ENCODE assay signal across 8 cellular contexts in genomic region chr3:126389112-126389791, GRCh38. TPM values are rescaled to one million over a fixed set of nuclear protein-coding genes. Genes with fewer than 3 reads are reported as not detected.
DNase-seq lines count a peak whose midpoint lies in the region; ATAC-seq lines count a peak whose summit lies in the region.

No MANE protein-coding gene starts in this region.

- CTCF ChIA-PET in activated CD4-positive, alpha-beta memory T cell treated with anti-CD3 and anti-CD28 coated beads, Interleukin-2, amount 10 ng/mL, durations not matched to agents 7 days and 5 days (lab: Charles Lee), result interaction anchor here (0.7 kb wide), 1 partner anchor 256 kb away, joined by 3 read pairs; no protein-coding TSS in a partner anchor

- H3K9me3 ChIP-seq in ES-I3 (ENCODE audit: control insufficient read depth, insufficient read depth, low read length) (no peaks in the 10 kb centered on the region), esophagus (ENCODE audit: control insufficient read depth in 2 of 2, insufficient read depth in 1 of 2, low read depth in 1 of 2, low read length in 1 of 2) (no peaks in the 10 kb centered on the region)

- DNase-seq in NCI-H2196 treated with DMSO at 0.1 percent for 48 hours (lab: John Stamatoyannopoulos, UW; ENCODE audit: unreplicated experiment) (peak; percentile 87), midbrain (lab: John Stamatoyannopoulos, UW) (peak; percentile 92)
- DNase-seq in activated CD4-positive, alpha-beta memory T cell treated with anti-CD3 and anti-CD28 coated beads, Interleukin-2, amount 10 ng/mL, durations not matched to agents 7 days and 5 days, result peak; percentile 35
- DNase-seq in stimulated activated CD8-positive, alpha-beta memory T cell treated with anti-CD3 and anti-CD28 coated beads, Interleukin-7, amount 100 ng/mL, for 48 hours (ENCODE audit: extremely low read depth in 1 of 2, low read depth in 1 of 2), result peak; percentile 13 to 22

- H3K4me1 ChIP-seq in ES-I3 (ENCODE audit: insufficient read depth, low read length) (no peaks in the 10 kb centered on the region; the same call in 1 of the 2 replicates), esophagus (ENCODE audit: control insufficient read depth in 2 of 2, insufficient read depth in 2 of 2, low read length in 1 of 2) (no peaks in the 10 kb centered on the region)

- H3K4me3 ChIP-seq in esophagus (ENCODE audit: low read depth in 1 of 2, low read length in 2 of 2), result peak overlapping the region; percentile 4 to 17

- POLR2A ChIA-PET in activated CD4-positive, alpha-beta memory T cell treated with anti-CD3 and anti-CD28 coated beads, Interleukin-2, amount 10 ng/mL, durations not matched to agents 7 days and 5 days (lab: Charles Lee), result no interaction called here

- H3K27me3 ChIP-seq in esophagus (ENCODE audit: control insufficient read depth in 1 of 2, insufficient read depth in 2 of 2, low read length in 2 of 2), result peaks cover 0 to 1% of the 10 kb centered on the region in 2 donors

- H3K27ac Mint-ChIP-seq in activated CD4-positive, alpha-beta memory T cell treated with anti-CD3 and anti-CD28 coated beads, Interleukin-2, amount 10 ng/mL, durations not matched to agents 7 days and 5 days, result no peak overlapping the region

- H3K27ac ChIP-seq in esophagus (ENCODE audit: low read depth in 2 of 2, low read length in 1 of 2), result peak overlapping the region; percentile 8 to 24

- peak overlapping the region; percentile 60 for H3K9ac ChIP-seq in ES-I3 (ENCODE audit: low read depth, low read length)

- peaks cover 44% of the 10 kb centered on the region for H3K27me3 Mint-ChIP-seq in activated CD4-positive, alpha-beta memory T cell treated with anti-CD3 and anti-CD28 coated beads, Interleukin-2, amount 10 ng/mL, durations not matched to agents 7 days and 5 days

- ATAC-seq in HG02678 (IDR thresholded peaks at IDR 0.05; ENCODE audit: unreplicated experiment), result peak; percentile 89
- ATAC-seq in GM19328 (IDR thresholded peaks at IDR 0.05; ENCODE audit: unreplicated experiment), result no peak

- H3K36me3 ChIP-seq in ES-I3 (ENCODE audit: insufficient read depth, low read length), result no peaks in the 10 kb centered on the region
- H3K36me3 ChIP-seq in esophagus (ENCODE audit: control insufficient read depth in 2 of 2, insufficient read depth in 2 of 2, low read length in 1 of 2), result no peaks in the 10 kb centered on the region

- no peaks in the 10 kb centered on the region for H3K9me3 Mint-ChIP-seq in activated CD4-positive, alpha-beta memory T cell treated with anti-CD3 and anti-CD28 coated beads, Interleukin-2, amount 10 ng/mL, durations not matched to agents 7 days and 5 days

- H3K4me3 Mint-ChIP-seq in activated CD4-positive, alpha-beta memory T cell treated with anti-CD3 and anti-CD28 coated beads, Interleukin-2, amount 10 ng/mL, durations not matched to agents 7 days and 5 days, result no peak overlapping the region

- H3K4me1 Mint-ChIP-seq in activated CD4-positive, alpha-beta memory T cell treated with anti-CD3 and anti-CD28 coated beads, Interleukin-2, amount 10 ng/mL, durations not matched to agents 7 days and 5 days, result peaks cover 5% of the 10 kb centered on the region

- 2 to 4% methylated on average over 56 to 58 of the region's 58 CpGs for WGBS in esophagus, 2 donors

- no peaks in the 10 kb centered on the region for H3K36me3 Mint-ChIP-seq in activated CD4-positive, alpha-beta memory T cell treated with anti-CD3 and anti-CD28 coated beads, Interleukin-2, amount 10 ng/mL, durations not matched to agents 7 days and 5 days (ENCODE audit: low read depth)

RNA-seq across cellular contexts. Expression of gene CFAP100, which starts 5.5 kb away (rescaled TPM):
- not detected for total RNA-seq in activated CD4-positive, alpha-beta memory T cell treated with anti-CD3 and anti-CD28 coated beads, Interleukin-2, amount 10 ng/mL, durations not matched to agents 7 days and 5 days
- polyA plus RNA-seq in esophagus, result not detected

RNA-seq across cellular contexts. Expression of gene KLF15, which starts 32.0 kb away (rescaled TPM):
- total RNA-seq in activated CD4-positive, alpha-beta memory T cell treated with anti-CD3 and anti-CD28 coated beads, Interleukin-2, amount 10 ng/mL, durations not matched to agents 7 days and 5 days, result not detected
- polyA plus RNA-seq in esophagus, result 1 to 10 TPM; 5.0 to 8.2 TPM

Comparison
In these comparisons a context has a peak if more than half of its experiments do, and no peak if none do; other contexts are left out.
1. DNase-seq: peak in every context shown above with its lines; median percentile 92 in midbrain; 87 in NCI-H2196 treated with DMSO at 0.1 percent for 48 hours; 35 in activated CD4-positive, alpha-beta memory T cell treated with anti-CD3 and anti-CD28 coated beads, Interleukin-2, amount 10 ng/mL, durations not matched to agents 7 days and 5 days; 18 in stimulated activated CD8-positive, alpha-beta memory T cell treated with anti-CD3 and anti-CD28 coated beads, Interleukin-7, amount 100 ng/mL, for 48 hours.